In genomic region chr3:163541629-163542028, GRCh38 we compare ENCODE assay signal across 24 cellular contexts.
"Had no signal": no experiment of that assay in that cellular context is flagged by ENCODE, and none has a peak within 500 bp of the region (broad histone marks: within the 10 kb centered on the region; RNA-seq: fewer than 3 reads in every experiment).

No MANE protein-coding gene starts in this region.

- H3K4me1 Mint-ChIP-seq: immature natural killer cell had no signal

- H3K36me3 ChIP-seq: esophagus muscularis mucosa, gastroesophageal sphincter, heart left ventricle, left ventricle myocardium inferior, lower lobe of right lung had no signal

- H3K4me3 ChIP-seq: coronary artery, dorsolateral prefrontal cortex, esophagus muscularis mucosa, gastroesophageal sphincter, heart left ventricle, hepatocyte, left ventricle myocardium inferior, lower lobe of right lung, mucosa of descending colon had no signal

- H3K4me1 ChIP-seq: esophagus muscularis mucosa, gastroesophageal sphincter, heart left ventricle, left ventricle myocardium inferior, lower lobe of right lung had no signal

- FAIRE-seq: colon, endothelial cell of umbilical vein had no signal

- H2AFZ ChIP-seq: hepatocyte had no signal

- H3K27ac ChIP-seq: coronary artery, dorsolateral prefrontal cortex, esophagus muscularis mucosa, foreskin keratinocyte, gastroesophageal sphincter, heart left ventricle, hepatocyte, left ventricle myocardium inferior, lower lobe of right lung had no signal

- H3K27me3 ChIP-seq: dorsolateral prefrontal cortex, esophagus muscularis mucosa, foreskin keratinocyte, gastroesophageal sphincter, heart left ventricle, hepatocyte had no signal

- H3K4me3 Mint-ChIP-seq: immature natural killer cell, mesothelial cell of epicardium had no signal

- ATAC-seq: foreskin keratinocyte, gastroesophageal sphincter, heart left ventricle, left colon, left lobe of liver, lower lobe of right lung, mucosa of descending colon had no signal

- H3K79me2 ChIP-seq: hepatocyte had no signal

- H3K36me3 Mint-ChIP-seq: immature natural killer cell, mesothelial cell of epicardium had no signal

- DNase-seq: dermis blood vessel endothelial cell; dorsolateral prefrontal cortex; effector CD4-positive, alpha-beta T cell; effector memory CD4-positive, alpha-beta T cell; foreskin keratinocyte; heart left ventricle; hypothalamus; immature natural killer cell; islet precursor cell; kidney; kidney glomerular epithelial cell; left colon; left ventricle myocardium inferior; lower lobe of right lung; mesenchymal stem cell; mucosa of descending colon had no signal

- H3K9me3 Mint-ChIP-seq: mesothelial cell of epicardium had no signal

- H3K4me2 ChIP-seq: hepatocyte had no signal

- H3K27ac Mint-ChIP-seq: immature natural killer cell, mesothelial cell of epicardium had no signal

- H3K9me3 ChIP-seq: esophagus muscularis mucosa, gastroesophageal sphincter, heart left ventricle, left ventricle myocardium inferior, lower lobe of right lung, mucosa of descending colon had no signal
